1 cellular context compared by ENCODE assay signal in the genomic region with DNA sequence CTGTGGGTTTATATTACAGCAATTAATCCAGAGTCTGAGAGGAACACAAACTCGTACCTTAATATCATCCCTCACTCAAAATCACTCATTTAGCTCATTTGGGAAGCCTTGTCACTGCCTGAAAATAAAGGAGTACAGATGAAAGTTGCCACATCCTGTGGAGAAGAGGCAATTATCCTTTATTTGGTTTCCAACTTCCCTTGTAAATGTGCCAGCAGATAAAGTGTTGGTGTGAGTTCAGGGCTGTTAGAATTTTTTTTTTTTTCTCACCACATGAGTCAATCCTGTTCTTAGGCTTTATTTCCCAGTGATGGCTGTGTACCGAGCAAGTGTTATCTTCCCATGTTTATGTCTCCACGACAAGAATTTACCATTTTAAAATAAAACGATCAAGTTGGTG.
TF ChIP-seq lines count a peak whose summit lies in the region.

No MANE protein-coding gene starts in this region.

TF ChIP-seq in HEK293, 187 proteins besides CTCF, POLR2A, EP300 and RAD21 (continued from another document):
- no peak for TF ChIP-seq ZNF148 (tag by site-specific recombination; IDR thresholded peaks at IDR 0.05; ENCODE audit: borderline replicate concordance)
- TF ChIP-seq, protein P1, sequence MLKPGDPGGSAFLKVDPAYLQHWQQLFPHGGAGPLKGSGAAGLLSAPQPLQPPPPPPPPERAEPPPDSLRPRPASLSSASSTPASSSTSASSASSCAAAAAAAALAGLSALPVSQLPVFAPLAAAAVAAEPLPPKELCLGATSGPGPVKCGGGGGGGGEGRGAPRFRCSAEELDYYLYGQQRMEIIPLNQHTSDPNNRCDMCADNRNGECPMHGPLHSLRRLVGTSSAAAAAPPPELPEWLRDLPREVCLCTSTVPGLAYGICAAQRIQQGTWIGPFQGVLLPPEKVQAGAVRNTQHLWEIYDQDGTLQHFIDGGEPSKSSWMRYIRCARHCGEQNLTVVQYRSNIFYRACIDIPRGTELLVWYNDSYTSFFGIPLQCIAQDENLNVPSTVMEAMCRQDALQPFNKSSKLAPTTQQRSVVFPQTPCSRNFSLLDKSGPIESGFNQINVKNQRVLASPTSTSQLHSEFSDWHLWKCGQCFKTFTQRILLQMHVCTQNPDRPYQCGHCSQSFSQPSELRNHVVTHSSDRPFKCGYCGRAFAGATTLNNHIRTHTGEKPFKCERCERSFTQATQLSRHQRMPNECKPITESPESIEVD (tag by site-specific recombination; IDR thresholded peaks at IDR 0.05) = peak; percentile 20; the same call in 1 of the 2 replicates
- peak; percentile 28; the same call in 1 of the 2 replicates for TF ChIP-seq WT1 (tag by site-specific recombination; IDR thresholded peaks at IDR 0.05)
- no peak for TF ChIP-seq ZBTB1 (tag by site-specific recombination; IDR thresholded peaks at IDR 0.05)
- TF ChIP-seq ZNF335 (tag by site-specific recombination; conservative IDR thresholded peaks at IDR 0.05) = peak; percentile 64
- peak; percentile 73 for TF ChIP-seq ZNF18 (tag by site-specific recombination; IDR thresholded peaks at IDR 0.05)
- no peak for TF ChIP-seq ZNF248 (tag by site-specific recombination; IDR thresholded peaks at IDR 0.05)
- TF ChIP-seq FEZF1 (tag by site-specific recombination; IDR thresholded peaks at IDR 0.05) = peak; percentile 28; the same call in 1 of the 2 replicates
- TF ChIP-seq ZNF521 (tag by site-specific recombination; IDR thresholded peaks at IDR 0.05) = no peak
- TF ChIP-seq ZNF544 (tag by site-specific recombination; IDR thresholded peaks at IDR 0.05) = no peak
- no peak for TF ChIP-seq KLF9 (tag by site-specific recombination; IDR thresholded peaks at IDR 0.05; ENCODE audit: low read depth)
- no peak for TF ChIP-seq ZNF214 (tag by site-specific recombination; IDR thresholded peaks at IDR 0.05; ENCODE audit: borderline replicate concordance)
